Comparison of ENCODE assay signal across 18 cellular contexts in genomic region chr4:170465434-170465833, GRCh38.
DNase-seq lines count a peak whose midpoint lies in the region; FAIRE-seq and TF ChIP-seq lines count a peak whose summit lies in the region.
"Had no signal": no experiment of that assay in that cellular context is flagged by ENCODE, and none has a peak within 500 bp of the region (broad histone marks: within the 10 kb centered on the region; RNA-seq: fewer than 3 reads in every experiment).

No MANE protein-coding gene starts in this region.

- CTCF ChIA-PET in MCF 10A (lab: Yijun Ruan, JAX) = interaction anchor here (0.5 kb wide), 1 partner anchor 9 kb away, joined by 3 read pairs; no protein-coding TSS in a partner anchor

- H3K4me3 Mint-ChIP-seq in MCF 10A (ENCODE audit: unreplicated experiment) = no peak overlapping the region

- dilution Hi-C loops in keratinocyte (cut with MboI; ENCODE audit: extremely low pct_ligation_motif_present, low sequenced_read_pairs) = no loop called here

- no peak overlapping the region for H3K27ac ChIP-seq in breast epithelium
- H3K27ac ChIP-seq in keratinocyte (ENCODE audit: control insufficient read depth, insufficient read depth, low read length) = no peak overlapping the region
- H3K27ac ChIP-seq: BLaER1 treated with 17β-estradiol and CSF1 and Interleukin-3, amounts not matched to agents 10 nM and 100 nM; HL-60 had no signal

- no peaks in the 10 kb centered on the region for H4K20me1 ChIP-seq in keratinocyte (ENCODE audit: control insufficient read depth, extremely low read depth, insufficient read depth, low read length)
- H4K20me1 ChIP-seq: BLaER1 treated with 17β-estradiol and CSF1 and Interleukin-3, amounts not matched to agents 10 nM and 100 nM had no signal

- H3K36me3 Mint-ChIP-seq in MCF 10A (ENCODE audit: insufficient read depth, unreplicated experiment) = no peaks in the 10 kb centered on the region

- peak; percentile 4 for DNase-seq in MCF 10A (ENCODE audit: unreplicated experiment)
- DNase-seq in breast epithelium (ENCODE audit: low spot score in 2 of 2) = no peak
- DNase-seq in ecto neural progenitor cell (ENCODE audit: low spot score) = peak; percentile 48
- DNase-seq in keratinocyte (ENCODE audit: low read depth, low spot score) = no peak
- no peak for DNase-seq in KG1 (lab: John Stamatoyannopoulos, UW)
- no peak for DNase-seq in activated naive CD4-positive, alpha-beta T cell (lab: John Stamatoyannopoulos, UW)
- no peak for DNase-seq in activated CD8-positive, alpha-beta memory T cell treated with anti-CD3 and anti-CD28 coated beads, Interleukin-2, amount 50 U/mL, for 4 hours
- DNase-seq in HAP-1 (ENCODE audit: low spot score in 2 of 2) = no peak
- DNase-seq: DMS 273 treated with DMSO at 0.1 percent for 48 hours, NCI-H1436 treated with DMSO at 0.1 percent for 48 hours, NCI-H2029 treated with DMSO at 0.1 percent for 48 hours, NCI-H2227 treated with DMSO at 0.1 percent for 48 hours, NCI-H526 treated with DMSO at 0.1 percent for 48 hours, RPMI8226, SIG-M5 had no signal

- H3K4me3 ChIP-seq in breast epithelium = no peak overlapping the region
- H3K4me3 ChIP-seq in keratinocyte (ENCODE audit: control insufficient read depth in 2 of 3, extremely low read depth in 1 of 3, insufficient read depth in 2 of 3, low read depth in 1 of 3, low read length in 3 of 3) = no peak overlapping the region
- no peak overlapping the region for H3K4me3 ChIP-seq in HAP-1
- H3K4me3 ChIP-seq: BLaER1 treated with 17β-estradiol and CSF1 and Interleukin-3, amounts not matched to agents 10 nM and 100 nM had no signal

- H3K27me3 ChIP-seq in breast epithelium (no peaks in the 10 kb centered on the region), keratinocyte (ENCODE audit: control insufficient read depth, extremely low read depth, insufficient read depth, low read length) (no peaks in the 10 kb centered on the region), HAP-1 (ENCODE audit: low read depth) (no peaks in the 10 kb centered on the region)
- H3K27me3 ChIP-seq: BLaER1 treated with 17β-estradiol and CSF1 and Interleukin-3, amounts not matched to agents 10 nM and 100 nM had no signal

- peak overlapping the region; percentile 28 for H2AFZ ChIP-seq in keratinocyte (ENCODE audit: control insufficient read depth, low read length)

- in situ Hi-C loops in HAP-1 (cut with MboI; ENCODE audit: low sequenced_read_pairs) = no loop called here

- no peaks in the 10 kb centered on the region for H3K9me1 ChIP-seq in keratinocyte (ENCODE audit: control insufficient read depth, extremely low read depth, insufficient read depth, low read length)

- H3K27ac Mint-ChIP-seq in MCF 10A (ENCODE audit: low read depth, unreplicated experiment) = no peak overlapping the region

- H3K79me2 ChIP-seq in keratinocyte (ENCODE audit: control insufficient read depth, insufficient read depth, low read length) = no peaks in the 10 kb centered on the region

- POLR2A ChIA-PET in MCF 10A (lab: Yijun Ruan, JAX) = no interaction called here

- no peaks in the 10 kb centered on the region for H3K9me3 Mint-ChIP-seq in MCF 10A (ENCODE audit: unreplicated experiment)

- no peaks in the 10 kb centered on the region for H3K9me3 ChIP-seq in breast epithelium
- H3K9me3 ChIP-seq in keratinocyte (ENCODE audit: control insufficient read depth, low read depth, low read length) = no peaks in the 10 kb centered on the region
- no peaks in the 10 kb centered on the region for H3K9me3 ChIP-seq in HAP-1
- H3K9me3 ChIP-seq: BLaER1 treated with 17β-estradiol and CSF1 and Interleukin-3, amounts not matched to agents 10 nM and 100 nM had no signal

- intact Hi-C loops in MCF 10A (cut with micrococcal nuclease) = no loop called here
- intact Hi-C loops in breast epithelium (cut with DNase I; ENCODE audit: low total_unique reads) = no loop called here

- H3K4me2 ChIP-seq in keratinocyte (ENCODE audit: control insufficient read depth, extremely low read depth, insufficient read depth, low read depth, low read length) = no peak overlapping the region

- H3K4me1 Mint-ChIP-seq in MCF 10A (ENCODE audit: insufficient read depth, unreplicated experiment) = peaks cover 10% of the 10 kb centered on the region

- H3K4me1 ChIP-seq in breast epithelium (no peaks in the 10 kb centered on the region), keratinocyte (ENCODE audit: control insufficient read depth, extremely low read depth, insufficient read depth, low read length) (no peaks in the 10 kb centered on the region), HAP-1 (no peaks in the 10 kb centered on the region)

- no peak for TF ChIP-seq CTCF in MCF 10A (IDR thresholded peaks at IDR 0.05; ENCODE audit: unreplicated experiment)
- TF ChIP-seq CTCF in breast epithelium (IDR thresholded peaks at IDR 0.05) = no peak
- no peak for TF ChIP-seq CTCF in keratinocyte (optimal IDR thresholded peaks at IDR 0.05 in 1 of 3, IDR thresholded peaks at IDR 0.05 in 1 of 3, conservative IDR thresholded peaks at IDR 0.05 in 1 of 3; ENCODE audit: extremely low read depth in 1 of 3, insufficient read depth in 2 of 3, low read length in 3 of 3)

- BruUV-seq in MCF 10A (replicated peaks; lab: Mats Ljungman, UMichigan) = no TSS peak

- H3K36me3 ChIP-seq in breast epithelium (no peaks in the 10 kb centered on the region), keratinocyte (ENCODE audit: control insufficient read depth in 2 of 2, extremely low read depth in 1 of 2, insufficient read depth in 2 of 2, low read length in 2 of 2) (no peaks in the 10 kb centered on the region), HAP-1 (replicated peaks) (no peaks in the 10 kb centered on the region)
- H3K36me3 ChIP-seq: BLaER1 treated with 17β-estradiol and CSF1 and Interleukin-3, amounts not matched to agents 10 nM and 100 nM had no signal

- no peak for TF ChIP-seq POLR2A in breast epithelium (IDR thresholded peaks at IDR 0.05)

- H3K27me3 Mint-ChIP-seq in MCF 10A (ENCODE audit: insufficient read depth, unreplicated experiment) = no peaks in the 10 kb centered on the region

- no peak overlapping the region for H3K9ac ChIP-seq in keratinocyte (ENCODE audit: control insufficient read depth, extremely low read depth, insufficient read depth, low read length)
- H3K9ac ChIP-seq: BLaER1 treated with 17β-estradiol and CSF1 and Interleukin-3, amounts not matched to agents 10 nM and 100 nM had no signal

- no peak for FAIRE-seq in keratinocyte (lab: Jason Lieb, UNC)
- FAIRE-seq: GM19239 had no signal

Comparison
In these comparisons a context has a peak if more than half of its experiments do, and no peak if none do; other contexts are left out.
1. DNase-seq: peak in MCF 10A (single experiment) and ecto neural progenitor cell (single experiment); none in breast epithelium (0 of 2), keratinocyte (single experiment), KG1 (single experiment), activated naive CD4-positive, alpha-beta T cell (0 of 4), activated CD8-positive, alpha-beta memory T cell treated with anti-CD3 and anti-CD28 coated beads, Interleukin-2, amount 50 U/mL, for 4 hours (single experiment) and HAP-1 (0 of 2).